Comparison of ENCODE assay signal across 9 cellular contexts in the genomic region with DNA sequence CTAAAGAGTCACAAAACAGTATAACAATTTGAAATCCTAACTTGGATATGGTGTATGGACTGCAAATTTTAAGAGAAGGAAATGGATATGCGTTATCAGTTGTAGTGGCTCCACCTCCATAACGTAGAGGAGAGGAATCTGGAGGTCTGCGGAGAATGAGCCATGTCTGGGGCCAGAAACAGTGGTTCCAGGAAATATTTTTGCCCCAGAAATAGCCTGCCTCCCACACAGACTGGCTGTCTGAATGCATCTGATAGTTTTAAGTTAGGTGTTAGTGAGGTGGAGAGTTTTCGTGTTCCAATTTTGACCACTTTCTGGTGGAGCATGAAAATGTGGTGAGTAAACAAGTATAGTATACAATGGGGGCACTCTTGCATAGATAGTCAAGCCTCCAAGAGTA. TPM values are rescaled to one million over a fixed set of nuclear protein-coding genes. Genes with fewer than 3 reads are reported as not detected.
DNase-seq lines count a peak whose midpoint lies in the region; ATAC-seq, FAIRE-seq and TF ChIP-seq lines count a peak whose summit lies in the region.
"Had no signal": no experiment of that assay in that cellular context is flagged by ENCODE, and none has a peak within 500 bp of the region (broad histone marks: within the 10 kb centered on the region; RNA-seq: fewer than 3 reads in every experiment).

No MANE protein-coding gene starts in this region.

- no peak overlapping the region for H2BK5ac ChIP-seq in H1 (ENCODE audit: low read depth, low read length)

- TF ChIP-seq CTCF in cardiac muscle cell (IDR thresholded peaks at IDR 0.05; ENCODE audit: low read depth, low read length) = no peak
- TF ChIP-seq CTCF in H1 (IDR thresholded peaks at IDR 0.05; ENCODE audit: control extremely low read depth in 1 of 3, insufficient read depth in 1 of 3, low read depth in 1 of 3, low read length in 3 of 3) = no peak
- TF ChIP-seq CTCF in omental fat pad (IDR thresholded peaks at IDR 0.05) = no peak

- peaks cover 22% of the 10 kb centered on the region for H3K4me1 ChIP-seq in cardiac muscle cell (ENCODE audit: low read depth)
- no peaks in the 10 kb centered on the region for H3K4me1 ChIP-seq in right cardiac atrium (ENCODE audit: control insufficient read depth, insufficient read depth, low read length)
- H3K4me1 ChIP-seq in H1 (replicated peaks in 1 of 4; ENCODE audit: control insufficient read depth in 3 of 4, insufficient read depth in 4 of 4, low read length in 3 of 4) = peaks cover 0 to 2% (median 2%) of the 10 kb centered on the region in 4 experiments; a peak in 3 of 7 replicates

- intact Hi-C loops in right cardiac atrium (cut with DNase I) = no loop called here

- POLR2A ChIA-PET in H1 (lab: Charles Lee; ENCODE audit: partially characterized antibody) = no interaction called here

- TF ChIP-seq RAD21 in H1 (IDR thresholded peaks at IDR 0.05 in 1 of 2, conservative IDR thresholded peaks at IDR 0.05 in 1 of 2; ENCODE audit: low read depth in 2 of 2, low read length in 2 of 2) = no peak

- no peak overlapping the region for H4K8ac ChIP-seq in H1 (ENCODE audit: extremely low read depth, insufficient read depth, low read length)

- no peaks in the 10 kb centered on the region for H3K27me3 ChIP-seq in cardiac muscle cell
- no peaks in the 10 kb centered on the region for H3K27me3 ChIP-seq in right cardiac atrium (ENCODE audit: control insufficient read depth, insufficient read depth)
- no peaks in the 10 kb centered on the region for H3K27me3 ChIP-seq in H1 (replicated peaks in 1 of 4; ENCODE audit: control insufficient read depth in 3 of 4, extremely low read depth in 1 of 4, insufficient read depth in 3 of 4, low read length in 3 of 4)
- H3K27me3 ChIP-seq: neutrophil had no signal

- H3K9me3 Mint-ChIP-seq in stimulated activated naive B cell treated with anti-CD40 and anti-IgM and Interleukin-4, amounts not matched to agents 10 μg/mL and 1 μg/mL and 100 μg/mL, for 72 hours = peaks cover 4% of the 10 kb centered on the region in 2 donors

- H3K18ac ChIP-seq in H1 (ENCODE audit: extremely low read depth, low read length) = no peak overlapping the region

- no peaks in the 10 kb centered on the region for H3K27me3 Mint-ChIP-seq in stimulated activated naive B cell treated with anti-CD40 and anti-IgM and Interleukin-4, amounts not matched to agents 10 μg/mL and 1 μg/mL and 100 μg/mL, for 72 hours

- H2BK120ac ChIP-seq in H1 (replicated peaks; ENCODE audit: low read depth, low read length) = no peak overlapping the region

- WGBS in right cardiac atrium = 43% methylated on average over 4 of the region's 4 CpGs
- WGBS in H1 (ENCODE audit: extremely low coverage in 1 of 2, insufficient coverage in 1 of 2, insufficient read length in 1 of 2, insufficient replicate concordance in 2 of 2, low coverage in 1 of 2, low lambda C conversion rate in 2 of 2, missing lambda C conversion rate in 1 of 2), 2 experiments = 77% methylated on average over 4 of the region's 4 CpGs; no CpG with 5 or more reads in 1 of the 2 experiments

- H4K20me1 ChIP-seq in H1 (replicated peaks in 1 of 2; ENCODE audit: control insufficient read depth in 1 of 2, insufficient read depth in 2 of 2, low read length in 2 of 2) = peaks cover 0 to 2% of the 10 kb centered on the region in 2 experiments

- H4K91ac ChIP-seq in H1 (replicated peaks; ENCODE audit: insufficient read length, low read length) = no peak overlapping the region

- H3K27ac Mint-ChIP-seq in stimulated activated naive B cell treated with anti-CD40 and anti-IgM and Interleukin-4, amounts not matched to agents 10 μg/mL and 1 μg/mL and 100 μg/mL, for 72 hours = peak overlapping the region; percentile 98

- no peak overlapping the region for H3K23ac ChIP-seq in H1 (ENCODE audit: insufficient read length)

- H4K5ac ChIP-seq in H1 (ENCODE audit: insufficient read length, low read depth, low read length) = no peak overlapping the region

- H3K9me3 ChIP-seq in cardiac muscle cell (ENCODE audit: low read depth) (no peaks in the 10 kb centered on the region), right cardiac atrium (ENCODE audit: control insufficient read depth, low read length) (no peaks in the 10 kb centered on the region), H1 (ENCODE audit: insufficient read depth in 2 of 2, low read depth in 1 of 2, low read length in 1 of 2) (no peaks in the 10 kb centered on the region)
- H3K9me3 ChIP-seq: neutrophil had no signal

- no peak overlapping the region for H2BK12ac ChIP-seq in H1 (ENCODE audit: low read depth, low read length)

- 0 out of 2 replicates have a peak, but pooled peaks cover 3% of the 10 kb centered on the region for H3K79me1 ChIP-seq in H1 (ENCODE audit: low read depth, low read length)

- DNase-seq in cardiac muscle cell (ENCODE audit: low read depth in 1 of 2, low spot score in 1 of 2) (peak; percentile 7 to 68), right cardiac atrium (no peak), OCI-M1 (lab: John Stamatoyannopoulos, UW) (peak; percentile 97), H1 (ENCODE audit: low read depth in 1 of 2, low spot score in 2 of 2) (no peak), inferior parietal cortex (ENCODE audit: extremely low spot score) (no peak), omental fat pad (ENCODE audit: low spot score) (no peak), COR-L47 (lab: John Stamatoyannopoulos, UW) (no peak)
- DNase-seq in stimulated activated naive B cell treated with anti-CD40 and anti-IgM and Interleukin-4, amounts not matched to agents 10 μg/mL and 1 μg/mL and 100 μg/mL, for 72 hours = peak; percentile 36

- no peak overlapping the region for H3K14ac ChIP-seq in H1 (ENCODE audit: insufficient read length)

- H3K4me3 ChIP-seq in cardiac muscle cell (peak overlapping the region; percentile 90), right cardiac atrium (ENCODE audit: low read length) (no peak overlapping the region), H1 (ENCODE audit: extremely low read depth in 1 of 4, insufficient read depth in 2 of 4, low read depth in 3 of 4, low read length in 4 of 4) (peak overlapping the region in 1 of 4 experiments; percentile 81; a peak in 2 of 8 replicates)

- no peak overlapping the region for H2AFZ ChIP-seq in H1 (ENCODE audit: low read length)

- H3K4me1 Mint-ChIP-seq in stimulated activated naive B cell treated with anti-CD40 and anti-IgM and Interleukin-4, amounts not matched to agents 10 μg/mL and 1 μg/mL and 100 μg/mL, for 72 hours = peaks cover 34 to 73% of the 10 kb centered on the region in 2 donors

- H2AK5ac ChIP-seq in H1 (ENCODE audit: low read depth, low read length) = no peak overlapping the region

- CTCF ChIA-PET in H1 (lab: Charles Lee; ENCODE audit: partially characterized antibody) = no interaction called here

- H3K36me3 Mint-ChIP-seq in stimulated activated naive B cell treated with anti-CD40 and anti-IgM and Interleukin-4, amounts not matched to agents 10 μg/mL and 1 μg/mL and 100 μg/mL, for 72 hours = peaks cover 21 to 41% of the 10 kb centered on the region in 2 donors

- H3K36me3 ChIP-seq in cardiac muscle cell = no peaks in the 10 kb centered on the region
- H3K36me3 ChIP-seq in H1 (ENCODE audit: control insufficient read depth in 2 of 4, insufficient read depth in 4 of 4, low read length in 3 of 4) = no peaks in the 10 kb centered on the region
- H3K36me3 ChIP-seq: neutrophil had no signal

- H3K27ac ChIP-seq in cardiac muscle cell = peak overlapping the region; percentile 85
- H3K27ac ChIP-seq in right cardiac atrium (ENCODE audit: low read length) = no peak overlapping the region
- no peak overlapping the region for H3K27ac ChIP-seq in H1 (ENCODE audit: low read depth, low read length)

- peak overlapping the region; percentile 83 to 94 for H3K4me2 ChIP-seq in H1 (ENCODE audit: insufficient read depth in 1 of 2, low read depth in 2 of 2, low read length in 2 of 2)

- no peak overlapping the region for H2BK15ac ChIP-seq in H1 (ENCODE audit: low read length)

- TF ChIP-seq POLR2A in H1 (IDR thresholded peaks at IDR 0.05; ENCODE audit: control extremely low read depth in 1 of 2, low read depth in 2 of 2, low read length in 2 of 2) = no peak

- FAIRE-seq in H1 (lab: Jason Lieb, UNC) = no peak

- no peak overlapping the region for H2BK20ac ChIP-seq in H1 (ENCODE audit: low read length)

- no peak overlapping the region for H3K56ac ChIP-seq in H1 (replicated peaks; ENCODE audit: insufficient read length, low read depth, low read length)

- H3K23me2 ChIP-seq in H1 (ENCODE audit: low read depth, low read length) = peaks cover 3% of the 10 kb centered on the region

- H3K79me2 ChIP-seq in H1 (ENCODE audit: control insufficient read depth in 1 of 2, insufficient read depth in 2 of 2, low read length in 2 of 2) = peaks cover 0 to 50% of the 10 kb centered on the region in 2 experiments; a peak in 2 of 4 replicates

- H3K9ac ChIP-seq in H1 (replicated peaks in 1 of 4; ENCODE audit: extremely low read depth in 1 of 4, low read depth in 3 of 4, low read length in 3 of 4) = no peak overlapping the region

- no peak for TF ChIP-seq EP300 in H1 (IDR thresholded peaks at IDR 0.05; ENCODE audit: borderline replicate concordance in 1 of 2, low read depth in 2 of 2, low read length in 2 of 2)

- ATAC-seq in right cardiac atrium (no peak), omental fat pad (ENCODE audit: low FRiP score) (no peak)
- ATAC-seq in stimulated activated naive B cell treated with anti-CD40 and anti-IgM and Interleukin-4, amounts not matched to agents 10 μg/mL and 1 μg/mL and 100 μg/mL, for 72 hours (replicated peaks) = peak; percentile 1

- peak overlapping the region; percentile 98 to 99 for H3K4me3 Mint-ChIP-seq in stimulated activated naive B cell treated with anti-CD40 and anti-IgM and Interleukin-4, amounts not matched to agents 10 μg/mL and 1 μg/mL and 100 μg/mL, for 72 hours

- H3K4ac ChIP-seq in H1 (replicated peaks; ENCODE audit: insufficient read length, low read depth, low read length) = no peak overlapping the region

RNA-seq across cellular contexts. Expression of gene PHTF2, which starts 1.6 kb away (rescaled TPM):
- 27.7 and 36.6 TPM in 2 replicates for total RNA-seq in cardiac muscle cell
- 28.4 and 49.9 TPM in 2 replicates for polyA plus RNA-seq in cardiac muscle cell
- total RNA-seq in right cardiac atrium = 10 to 100 TPM; 17.9 to 20.3 (median 18.3) TPM
- 8.4 TPM for polyA plus RNA-seq in right cardiac atrium
- 18.2 and 25.4 TPM in 2 replicates for total RNA-seq in H1 (2021; fragmentation: NEBNext Ultra II Directional; extraction: Animal tissue kit (Norgen Biotek cat#: 25700))
- polyA plus RNA-seq in H1 (2011; rRNA removed) = 5.0 and 9.0 TPM in 2 replicates
- 10.4 TPM for polyA plus RNA-seq in H1 (2011; cell fraction: cytosol; rRNA removed)
- 6.4 TPM for polyA plus RNA-seq in H1 (2011; cell fraction: nucleus; rRNA removed)
- 7.0 to 13.6 TPM (median 9.3 TPM) in 4 replicates for polyA plus RNA-seq in H1 (2012, experiment 1 of 2)
- 0.73 TPM for polyA plus RNA-seq in H1 (2012, experiment 2 of 2)
- polyA plus RNA-seq in H1 (2013, experiment 1 of 2) = 17.1 TPM
- polyA plus RNA-seq in H1 (2013, experiment 2 of 2) = 19.7 TPM
- 15.9 and 19.6 TPM in 2 replicates for polyA minus RNA-seq in H1 (2011; rRNA and poly(A)+ RNA removed)
- polyA minus RNA-seq in H1 (2011; cell fraction: cytosol; rRNA and poly(A)+ RNA removed) = 7.6 TPM
- polyA minus RNA-seq in H1 (2011; cell fraction: nucleus; rRNA and poly(A)+ RNA removed) = 33.7 TPM
- total RNA-seq in omental fat pad = 10 to 100 TPM; 16.7 to 27.6 (median 19.2) TPM

RNA-seq across cellular contexts. Expression of gene TMEM60, which starts 1.9 kb away (rescaled TPM):
- total RNA-seq in cardiac muscle cell (10.6 and 12.6 TPM in 2 replicates), right cardiac atrium (1 to 10 TPM; 7.9 to 9.8 (median 9.1) TPM), omental fat pad (10 to 100 TPM in 3 of 4 donors, 1 to 10 TPM in 1; 9.6 to 21.9 (median 14.5) TPM)
- polyA plus RNA-seq in cardiac muscle cell (42.6 and 44.4 TPM in 2 replicates), right cardiac atrium (16.3 TPM), H1 (2011; rRNA removed) (13.2 and 29.2 TPM in 2 replicates)
- 22.1 and 23.3 TPM in 2 replicates for total RNA-seq in H1 (2021; fragmentation: NEBNext Ultra II Directional; extraction: Animal tissue kit (Norgen Biotek cat#: 25700))
- 25.3 TPM for polyA plus RNA-seq in H1 (2011; cell fraction: cytosol; rRNA removed)
- polyA plus RNA-seq in H1 (2011; cell fraction: nucleus; rRNA removed) = 5.3 TPM
- polyA plus RNA-seq in H1 (2012, experiment 1 of 2) = 20.7 to 26.5 TPM (median 21.8 TPM) in 4 replicates
- polyA plus RNA-seq in H1 (2012, experiment 2 of 2) = 8.7 TPM
- 29.7 TPM for polyA plus RNA-seq in H1 (2013, experiment 1 of 2)
- polyA plus RNA-seq in H1 (2013, experiment 2 of 2) = 29.7 TPM
- 9.9 and 10.8 TPM in 2 replicates for polyA minus RNA-seq in H1 (2011; rRNA and poly(A)+ RNA removed)
- 6.9 TPM for polyA minus RNA-seq in H1 (2011; cell fraction: cytosol; rRNA and poly(A)+ RNA removed)
- 8.3 TPM for polyA minus RNA-seq in H1 (2011; cell fraction: nucleus; rRNA and poly(A)+ RNA removed)

Comparison
In these comparisons a context has a peak if more than half of its experiments do, and no peak if none do; other contexts are left out.
1. DNase-seq: peak in cardiac muscle cell (2 of 2), OCI-M1 (single experiment) and stimulated activated naive B cell treated with anti-CD40 and anti-IgM and Interleukin-4, amounts not matched to agents 10 μg/mL and 1 μg/mL and 100 μg/mL, for 72 hours (single experiment); none in right cardiac atrium (0 of 3), H1 (0 of 2), inferior parietal cortex (single experiment), omental fat pad (single experiment) and COR-L47 (single experiment).
2. ATAC-seq: peak in stimulated activated naive B cell treated with anti-CD40 and anti-IgM and Interleukin-4, amounts not matched to agents 10 μg/mL and 1 μg/mL and 100 μg/mL, for 72 hours (2 of 2); none in right cardiac atrium (0 of 2) and omental fat pad (single experiment).